In the genomic region with DNA sequence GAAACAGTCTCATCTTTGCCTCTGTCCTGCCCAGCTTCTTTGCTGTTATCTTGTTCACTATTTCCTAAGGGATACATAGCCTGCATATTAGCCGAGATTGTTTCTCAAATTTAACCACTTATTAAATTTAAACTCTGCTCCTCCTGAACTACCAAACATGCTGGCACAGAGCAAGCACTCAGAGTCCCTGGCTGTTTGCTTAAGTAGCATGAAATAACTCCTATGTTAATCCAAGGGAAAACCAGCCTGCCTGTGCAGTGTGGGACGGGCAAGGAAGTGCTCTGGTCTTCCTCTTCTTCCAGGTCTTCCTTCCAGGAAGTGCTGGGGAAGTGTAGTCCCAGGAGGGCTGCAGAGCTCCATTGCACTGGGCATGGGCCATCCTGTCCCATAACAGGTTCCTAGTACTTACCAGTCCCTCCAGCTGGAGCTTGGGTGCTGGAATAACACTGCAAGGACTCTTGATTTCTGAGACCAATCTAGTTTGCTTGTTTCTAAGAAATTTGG, we compare ENCODE assay signal across 23 cellular contexts.
DNase-seq lines count a peak whose midpoint lies in the region; ATAC-seq, FAIRE-seq and TF ChIP-seq lines count a peak whose summit lies in the region.
"Had no signal": no experiment of that assay in that cellular context is flagged by ENCODE, and none has a peak within 500 bp of the region (broad histone marks: within the 10 kb centered on the region; RNA-seq: fewer than 3 reads in every experiment).

No MANE protein-coding gene starts in this region.

- no peak overlapping the region for H2AFZ ChIP-seq in astrocyte (ENCODE audit: low read depth, low read length)
- no peak overlapping the region for H2AFZ ChIP-seq in neuronal stem cell (ENCODE audit: low read length)

- H3K4me1 Mint-ChIP-seq in IgD-negative memory B cell (peaks cover 2 to 13% (median 4%) of the 10 kb centered on the region in 3 donors), astrocyte (ENCODE audit: low read depth, unreplicated experiment) (peaks cover 4% of the 10 kb centered on the region)

- peaks cover 37% of the 10 kb centered on the region for H4K20me1 ChIP-seq in astrocyte (ENCODE audit: insufficient read depth, low read length)

- no peak for TF ChIP-seq CTCF in astrocyte (IDR thresholded peaks at IDR 0.05; ENCODE audit: insufficient read depth, low read depth, low read length)

- H3K79me1 ChIP-seq in neuronal stem cell (ENCODE audit: low read depth, low read length): no peaks in the 10 kb centered on the region

- FAIRE-seq in astrocyte (lab: Jason Lieb, UNC): no peak
- FAIRE-seq: D721Med, H54 had no signal

- H3K4me1 ChIP-seq in astrocyte (ENCODE audit: insufficient read depth, low read length) (no peaks in the 10 kb centered on the region), neuronal stem cell (ENCODE audit: control insufficient read depth in 2 of 2, insufficient read depth in 1 of 2, low read depth in 1 of 2, low read length in 2 of 2) (peaks cover 3 to 10% of the 10 kb centered on the region in 2 donors)
- H3K4me1 ChIP-seq: SJCRH30 had no signal

- H3K9ac ChIP-seq in astrocyte (ENCODE audit: low read length) (no peak overlapping the region), neuronal stem cell (ENCODE audit: low read depth, low read length, poor library complexity) (no peak overlapping the region)

- H3K9me3 Mint-ChIP-seq in IgD-negative memory B cell: peaks cover 0 to 2% (median 0%) of the 10 kb centered on the region in 3 donors
- no peaks in the 10 kb centered on the region for H3K9me3 Mint-ChIP-seq in astrocyte (ENCODE audit: unreplicated experiment)

- H4K91ac ChIP-seq in neuronal stem cell (ENCODE audit: low read depth, low read length, poor library complexity): no peak overlapping the region

- peak overlapping the region; percentile 6 for H3K18ac ChIP-seq in neuronal stem cell (ENCODE audit: low read length)

- H2BK12ac ChIP-seq in neuronal stem cell (ENCODE audit: low read length): no peak overlapping the region

- no peak overlapping the region for H4K8ac ChIP-seq in neuronal stem cell (ENCODE audit: low read depth, low read length)

- H3K4me3 ChIP-seq in astrocyte (ENCODE audit: insufficient read depth, low read depth, low read length) (no peak overlapping the region), neuronal stem cell (ENCODE audit: low read length in 2 of 2) (no peak overlapping the region)
- H3K4me3 ChIP-seq: MG63, SJCRH30 had no signal

- no peak overlapping the region for H2BK120ac ChIP-seq in neuronal stem cell (ENCODE audit: low read depth, low read length)

- DNase-seq in astrocyte (ENCODE audit: low read depth) (no peak), neuronal stem cell (ENCODE audit: low spot score) (no peak)
- DNase-seq in activated effector memory CD4-positive, alpha-beta T cell treated with Interleukin-2 at 50 U/mL for 16 hours: no peak
- DNase-seq in activated CD4-positive, alpha-beta T cell treated with anti-CD3 and anti-CD28 coated beads, Interleukin-2, amount 50 U/mL, for 1 hour: no peak
- DNase-seq: DMS53; KBM-7; MG63; NCI-H1105 treated with DMSO at 0.1 percent for 48 hours; NCI-H146; NCI-H2029; NCI-H446 treated with DMSO at 0.1 percent for 48 hours; NCI-H526; NCI-H82; NK-92 treated with Interleukin-12 subunit alpha and Interleukin-12 subunit beta, amount 100 ng/mL, for 24 hours; PC-3; SJCRH30 had no signal

- H3K36me3 Mint-ChIP-seq in IgD-negative memory B cell (peaks cover 21% of the 10 kb centered on the region), astrocyte (ENCODE audit: low read depth, unreplicated experiment) (peaks cover 28% of the 10 kb centered on the region)

- no peaks in the 10 kb centered on the region for H3K79me2 ChIP-seq in astrocyte (ENCODE audit: insufficient read depth, low read length)

- no peak overlapping the region for H2BK5ac ChIP-seq in neuronal stem cell (ENCODE audit: low read length)

- no peak overlapping the region for H3K27ac ChIP-seq in astrocyte (ENCODE audit: low read depth, low read length)
- no peak overlapping the region for H3K27ac ChIP-seq in neuronal stem cell (replicated peaks; ENCODE audit: low read length)
- H3K27ac ChIP-seq: SJCRH30 had no signal

- H3K27me3 ChIP-seq in astrocyte (ENCODE audit: insufficient read depth, low read length) (no peaks in the 10 kb centered on the region), neuronal stem cell (ENCODE audit: control insufficient read depth in 3 of 3, insufficient read depth in 3 of 3, low read depth in 1 of 3, low read length in 3 of 3) (no peaks in the 10 kb centered on the region)
- H3K27me3 ChIP-seq: MG63, SJCRH30 had no signal

- H3K4ac ChIP-seq in neuronal stem cell (ENCODE audit: low read length): no peak overlapping the region

- H3K4me3 Mint-ChIP-seq in IgD-negative memory B cell (no peak overlapping the region), astrocyte (ENCODE audit: unreplicated experiment) (no peak overlapping the region)
- H3K4me3 Mint-ChIP-seq: CD14-positive monocyte had no signal

- no peak overlapping the region for H2BK15ac ChIP-seq in neuronal stem cell (ENCODE audit: low read length)

- H3K36me3 ChIP-seq in astrocyte (ENCODE audit: insufficient read depth, low read length) (peaks cover 35% of the 10 kb centered on the region), neuronal stem cell (replicated peaks in 1 of 2; ENCODE audit: control insufficient read depth in 2 of 2, insufficient read depth in 2 of 2, low read length in 2 of 2) (peaks cover 4 to 66% of the 10 kb centered on the region in 2 donors)

- no peak overlapping the region for H3K14ac ChIP-seq in neuronal stem cell (ENCODE audit: low read length)

- H3K27ac Mint-ChIP-seq in IgD-negative memory B cell (peak overlapping the region in 2 of 3 donors; percentile 25 to 55), astrocyte (ENCODE audit: unreplicated experiment) (peak overlapping the region; percentile 9)

- no peak for ATAC-seq in GM21723 (IDR thresholded peaks at IDR 0.05; ENCODE audit: unreplicated experiment)
- no peak for ATAC-seq in GM19467 (IDR thresholded peaks at IDR 0.05; ENCODE audit: unreplicated experiment)
- ATAC-seq: PC-3, Right ventricle myocardium inferior had no signal

- H3K27me3 Mint-ChIP-seq in IgD-negative memory B cell: no peaks in the 10 kb centered on the region
- H3K27me3 Mint-ChIP-seq in astrocyte (ENCODE audit: low read depth, unreplicated experiment): no peaks in the 10 kb centered on the region

- H2AK5ac ChIP-seq in neuronal stem cell (ENCODE audit: low read depth, low read length): no peak overlapping the region

- H3K9me3 ChIP-seq in astrocyte (ENCODE audit: insufficient read depth, low read depth, low read length) (no peaks in the 10 kb centered on the region), neuronal stem cell (replicated peaks in 1 of 2; ENCODE audit: control insufficient read depth in 2 of 2, insufficient read depth in 1 of 2, low read depth in 1 of 2, low read length in 2 of 2) (peaks cover 0 to 3% of the 10 kb centered on the region in 2 donors)
- H3K9me3 ChIP-seq: MG63, SJCRH30 had no signal

- H3K4me2 ChIP-seq in astrocyte (ENCODE audit: low read length): no peak overlapping the region
- H3K4me2 ChIP-seq in neuronal stem cell (ENCODE audit: insufficient read depth, low read length, poor library complexity, severe bottlenecking): no peak overlapping the region

- no CpG with 5 or more reads among the region's 2 CpGs for WGBS in neuronal stem cell (ENCODE audit: extremely low coverage in 2 of 2, insufficient read length in 2 of 2, insufficient replicate concordance in 1 of 2), 2 donors

- no peak overlapping the region for H3K23ac ChIP-seq in neuronal stem cell (ENCODE audit: low read depth, low read length, poor library complexity)
